In the genomic region with DNA sequence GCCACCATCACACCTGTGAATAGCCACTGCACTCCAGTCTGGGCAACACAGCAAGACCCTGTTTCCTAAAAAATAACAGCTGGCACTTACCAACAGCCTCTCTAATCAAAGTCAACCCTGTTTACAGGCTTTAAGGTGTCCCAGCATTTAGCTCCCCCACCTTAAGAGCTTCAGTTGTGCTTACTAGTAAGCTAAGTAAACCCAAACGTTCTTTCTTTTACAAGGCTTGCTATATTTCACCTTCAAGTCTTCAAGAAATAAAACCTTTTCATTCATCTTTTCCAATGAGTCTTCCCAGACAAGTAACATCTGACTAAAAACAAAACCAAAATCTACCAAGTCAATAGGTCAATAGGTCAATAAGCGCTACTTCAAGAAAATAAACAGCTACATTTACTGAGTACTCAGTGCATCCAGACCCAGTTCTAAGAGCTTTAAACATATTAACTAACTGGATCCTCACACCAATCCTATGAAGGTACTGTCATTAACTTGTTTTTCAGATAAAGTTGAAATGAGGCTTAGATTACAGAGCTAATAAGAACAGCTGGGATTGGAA, we compare ENCODE assay signal across 39 cellular contexts.
"Had no signal": no experiment of that assay in that cellular context is flagged by ENCODE, and none has a peak within 500 bp of the region (broad histone marks: within the 10 kb centered on the region; RNA-seq: fewer than 3 reads in every experiment).

No MANE protein-coding gene starts in this region.

- FAIRE-seq: astrocyte, colon, endometrium, islet of Langerhans, TTC549 had no signal

- H3K27ac Mint-ChIP-seq: activated CD4-positive, alpha-beta T cell treated with anti-CD3 and anti-CD28 coated beads, Interleukin-2, amount 10 ng/mL, durations not matched to agents 7 days and 5 days; activated naive CD4-positive, alpha-beta T cell treated with anti-CD3 and anti-CD28 coated beads for 36 hours; activated naive CD8-positive, alpha-beta T cell treated with anti-CD3 and anti-CD28 coated beads, Interleukin-2, amount 10 ng/mL, durations not matched to agents 7 days and 5 days; nephron; progenitor cell of endocrine pancreas; T-helper 1 cell treated with Interleukin-12 subunit alpha and Interleukin-12 subunit beta and Interleukin-4 antibody, amounts not matched to agents 30 μg/mL and 1 μg/mL, for 36 hours had no signal

- H3K9ac ChIP-seq: SK-N-SH had no signal

- DNase-seq: activated CD4-positive, alpha-beta T cell treated with anti-CD3 and anti-CD28 coated beads, Interleukin-2, amount 10 ng/mL, durations not matched to agents 7 days and 5 days; activated CD4-positive, CD25-positive, alpha-beta regulatory T cell treated with anti-CD3 and anti-CD28 coated beads, Interleukin-2, amount 50 U/mL, for 72 hours; activated CD8-positive, alpha-beta memory T cell treated with anti-CD3 and anti-CD28 coated beads, Interleukin-2, amount 50 U/mL, for 4 hours; activated effector memory CD4-positive, alpha-beta T cell treated with anti-CD3 and anti-CD28 coated beads, Interleukin-2, amount 50 U/mL, for 16 hours; activated naive CD4-positive, alpha-beta T cell treated with anti-CD3 and anti-CD28 coated beads for 36 hours; activated naive CD8-positive, alpha-beta T cell treated with anti-CD3 and anti-CD28 coated beads, Interleukin-2, amount 10 ng/mL, durations not matched to agents 7 days and 5 days; activated T-cell treated with anti-CD3 and anti-CD28 coated beads, Interleukin-2, amount 50 U/mL, for 4 hours; amniotic stem cell; brain microvascular endothelial cell; dermis blood vessel endothelial cell; effector CD4-positive, alpha-beta T cell; esophagus squamous epithelium; gastrocnemius medialis; glutamatergic neuron; left ventricle myocardium inferior; ovary; SK-N-SH; stimulated activated CD4-positive, alpha-beta T cell treated with anti-CD3 and anti-CD28 coated beads, Interleukin-12 subunit alpha, Interleukin-12 subunit beta, amount 100 ng/mL, for 4 hours; stimulated activated CD4-positive, alpha-beta T cell treated with anti-CD3 and anti-CD28 coated beads, Interleukin-4, amount 100 ng/mL, for 1 hour; stomach; SW 1271; T-helper 9 cell; thyroid gland; upper lobe of left lung had no signal

- ATAC-seq: activated T-cell treated with anti-CD3 and anti-CD28 coated beads, Interleukin-2, amount 50 U/mL, for 4 hours; gastrocnemius medialis; sciatic nerve had no signal

- H3K36me3 ChIP-seq: ovary had no signal

- H3K4me1 Mint-ChIP-seq: nephron had no signal

- H3K4me1 ChIP-seq: esophagus squamous epithelium, gastrocnemius medialis, left ventricle myocardium inferior, vagina had no signal

- H3K27me3 ChIP-seq: brain microvascular endothelial cell, esophagus squamous epithelium, gastrocnemius medialis, neutrophil, ovary, stomach, thyroid gland, upper lobe of left lung, vagina had no signal

- H3K9me3 ChIP-seq: esophagus squamous epithelium, gastrocnemius medialis, left ventricle myocardium inferior, neutrophil, ovary, SK-N-SH, stomach, thyroid gland, upper lobe of left lung, vagina had no signal

- H3K4me3 Mint-ChIP-seq: activated CD4-positive, alpha-beta T cell treated with anti-CD3 and anti-CD28 coated beads, Interleukin-2, amount 10 ng/mL, durations not matched to agents 7 days and 5 days; activated naive CD4-positive, alpha-beta T cell treated with anti-CD3 and anti-CD28 coated beads for 36 hours; activated naive CD8-positive, alpha-beta T cell treated with anti-CD3 and anti-CD28 coated beads, Interleukin-2, amount 10 ng/mL, durations not matched to agents 7 days and 5 days; activated T-cell treated with anti-CD3 and anti-CD28 coated beads, Interleukin-2, amount 50 U/mL, for 4 hours; nephron; T-helper 1 cell treated with Interleukin-12 subunit alpha and Interleukin-12 subunit beta and Interleukin-4 antibody, amounts not matched to agents 30 μg/mL and 1 μg/mL, for 36 hours had no signal

- H3K9me3 Mint-ChIP-seq: activated CD4-positive, alpha-beta T cell treated with anti-CD3 and anti-CD28 coated beads, Interleukin-2, amount 10 ng/mL, durations not matched to agents 7 days and 5 days; activated naive CD4-positive, alpha-beta T cell treated with anti-CD3 and anti-CD28 coated beads for 36 hours; activated naive CD8-positive, alpha-beta T cell treated with anti-CD3 and anti-CD28 coated beads, Interleukin-2, amount 10 ng/mL, durations not matched to agents 7 days and 5 days; activated T-cell treated with anti-CD3 and anti-CD28 coated beads, Interleukin-2, amount 50 U/mL, for 4 hours; nephron; T-helper 1 cell treated with Interleukin-12 subunit alpha and Interleukin-12 subunit beta and Interleukin-4 antibody, amounts not matched to agents 30 μg/mL and 1 μg/mL, for 36 hours had no signal

- H3K27me3 Mint-ChIP-seq: activated CD4-positive, alpha-beta T cell treated with anti-CD3 and anti-CD28 coated beads, Interleukin-2, amount 10 ng/mL, durations not matched to agents 7 days and 5 days; activated naive CD8-positive, alpha-beta T cell treated with anti-CD3 and anti-CD28 coated beads, Interleukin-2, amount 10 ng/mL, durations not matched to agents 7 days and 5 days; progenitor cell of endocrine pancreas had no signal

- H3K4me2 ChIP-seq: SK-N-SH had no signal

- H3K4me3 ChIP-seq: esophagus squamous epithelium, gastrocnemius medialis, left ventricle myocardium inferior, lung, ovary, skin epidermis, stomach, thyroid gland, upper lobe of left lung, vagina had no signal

- H3K27ac ChIP-seq: brain microvascular endothelial cell, epithelial cell of prostate, esophagus squamous epithelium, gastrocnemius medialis, left ventricle myocardium inferior, neutrophil, ovary, skin epidermis, stomach, thyroid gland, upper lobe of left lung, vagina, VCaP had no signal
